ENCODE assay signal across 10 cellular contexts in genomic region chr19:18507021-18507726, GRCh38. TPM values are rescaled to one million over a fixed set of nuclear protein-coding genes. Genes with fewer than 3 reads are reported as not detected.
DNase-seq lines count a peak whose midpoint lies in the region; ATAC-seq, FAIRE-seq and TF ChIP-seq lines count a peak whose summit lies in the region.
"Had no signal": no experiment of that assay in that cellular context is flagged by ENCODE, and none has a peak within 500 bp of the region (broad histone marks: within the 10 kb centered on the region; RNA-seq: fewer than 3 reads in every experiment).

No MANE protein-coding gene starts in this region.

- H3K4me3 ChIP-seq in right lobe of liver = no peak overlapping the region
- no peak overlapping the region for H3K4me3 ChIP-seq in uterus
- no peak overlapping the region for H3K4me3 ChIP-seq in smooth muscle cell

- H4K20me1 ChIP-seq in smooth muscle cell (ENCODE audit: low read depth) = peaks cover 100% of the 10 kb centered on the region

- peaks cover 47% of the 10 kb centered on the region for H3K4me1 Mint-ChIP-seq in brain

- WGBS in right lobe of liver (ENCODE audit: insufficient coverage, low coverage, low lambda C conversion rate, missing lambda C conversion rate) = 0% methylated on average over 3 of the region's 9 CpGs
- 80% methylated on average over 9 of the region's 9 CpGs for WGBS in smooth muscle cell (ENCODE audit: low lambda C conversion rate)

- no peak overlapping the region for H3K4me3 Mint-ChIP-seq in brain

- no peaks in the 10 kb centered on the region for H3F3A ChIP-seq in smooth muscle cell (ENCODE audit: low read depth)

- no peaks in the 10 kb centered on the region for H3K36me3 ChIP-seq in right lobe of liver
- H3K36me3 ChIP-seq in uterus = no peaks in the 10 kb centered on the region
- H3K36me3 ChIP-seq in smooth muscle cell (ENCODE audit: low read depth) = no peaks in the 10 kb centered on the region

- H3K27ac ChIP-seq in right lobe of liver (peak overlapping the region; percentile 10 to 92 (median 89)), uterus (peak overlapping the region; percentile 33 to 62), smooth muscle cell (ENCODE audit: low read depth) (no peak overlapping the region)

- TF ChIP-seq POLR2A in right lobe of liver (IDR thresholded peaks at IDR 0.05) (no peak), uterus (IDR thresholded peaks at IDR 0.05) (no peak)

- no peaks in the 10 kb centered on the region for H3K9me3 ChIP-seq in right lobe of liver
- H3K9me3 ChIP-seq in uterus = no peaks in the 10 kb centered on the region
- no peaks in the 10 kb centered on the region for H3K9me3 ChIP-seq in smooth muscle cell (replicated peaks; ENCODE audit: low read depth)

- H3K4me2 ChIP-seq in smooth muscle cell = no peak overlapping the region

- TF ChIP-seq CTCF in brain (conservative IDR thresholded peaks at IDR 0.05) (no peak), right lobe of liver (IDR thresholded peaks at IDR 0.05) (no peak), uterus (IDR thresholded peaks at IDR 0.05) (no peak), smooth muscle cell (IDR thresholded peaks at IDR 0.05; ENCODE audit: borderline replicate concordance, insufficient read depth, poor library complexity, severe bottlenecking) (no peak)

- no peak overlapping the region for H3K9ac ChIP-seq in smooth muscle cell (ENCODE audit: low read depth)

- H3K79me2 ChIP-seq in smooth muscle cell (ENCODE audit: low read depth) = peaks cover 99% of the 10 kb centered on the region

- DNase-seq in stimulated activated CD4-positive, alpha-beta T cell treated with anti-CD3 and anti-CD28 coated beads, Interleukin-4, amount 100 ng/mL, for 24 hours = peak; percentile 20
- no peak for DNase-seq in stimulated activated CD4-positive, alpha-beta T cell treated with anti-CD3 and anti-CD28 coated beads, Interleukin-2, amount 100 ng/mL, for 48 hours
- DNase-seq in right lobe of liver (peak in 2 of 3 donors; percentile 85 to 88), uterus (no peak), frontal cortex (ENCODE audit: low spot score in 2 of 2) (no peak), NOMO-1 treated with DMSO at 0.1 percent for 48 hours (lab: John Stamatoyannopoulos, UW; ENCODE audit: unreplicated experiment) (no peak), smooth muscle cell (lab: John Stamatoyannopoulos, UW; ENCODE audit: unreplicated experiment) (no peak)
- DNase-seq: COR-L47 had no signal

- peak overlapping the region; percentile 12 to 75 (median 50) for H3K27ac Mint-ChIP-seq in brain

- H3K36me3 Mint-ChIP-seq in brain = no peaks in the 10 kb centered on the region

- H3K27me3 Mint-ChIP-seq in brain = no peaks in the 10 kb centered on the region

- H3K9me3 Mint-ChIP-seq in brain = peaks cover 0 to 2% (median 0%) of the 10 kb centered on the region in 5 experiments

- H3K4me1 ChIP-seq in right lobe of liver (peaks cover 5 to 73% (median 48%) of the 10 kb centered on the region in 4 donors), uterus (peaks cover 0 to 22% of the 10 kb centered on the region in 2 donors), smooth muscle cell (ENCODE audit: low read depth) (no peaks in the 10 kb centered on the region)

- H3K27me3 ChIP-seq in right lobe of liver (no peaks in the 10 kb centered on the region), uterus (no peaks in the 10 kb centered on the region), smooth muscle cell (ENCODE audit: low read depth) (no peaks in the 10 kb centered on the region)

- ATAC-seq in right lobe of liver = peak; percentile 8 to 68 (median 60)

- no peak for FAIRE-seq in frontal cortex (lab: Jason Lieb, UNC)
- FAIRE-seq: H1 had no signal

- intact Hi-C loops in right lobe of liver (cut with DNase I) = no loop called here
- intact Hi-C loops in uterus (cut with DNase I; ENCODE audit: low total_unique reads) = no loop called here

- H2AFZ ChIP-seq in smooth muscle cell (ENCODE audit: low read depth) = no peak overlapping the region

RNA-seq across cellular contexts. Expression of gene ELL, which starts 14.7 kb away (rescaled TPM):
- polyA plus RNA-seq in brain (ENCODE audit: insufficient read depth, low read depth, low replicate concordance) (4.9 TPM), smooth muscle cell (15.2 and 31.7 TPM in 2 replicates)
- total RNA-seq in right lobe of liver (10 to 100 TPM in 2 of 6 experiments, 1 to 10 TPM in 4; 5.3 to 11.9 (median 8.6) TPM), uterus (10 to 100 TPM in 3 of 4 donors, 1 to 10 TPM in 1; 4.1 to 43.5 (median 21.7) TPM), frontal cortex (7.7 TPM), smooth muscle cell (10.5 and 12.8 TPM in 2 replicates)

RNA-seq across cellular contexts. Expression of gene FKBP8, which starts 36.2 kb away (rescaled TPM):
- polyA plus RNA-seq in brain (ENCODE audit: insufficient read depth, low read depth, low replicate concordance) (673 TPM), smooth muscle cell (340 and 358 TPM in 2 replicates)
- total RNA-seq in right lobe of liver (100 to 1,000 TPM in 3 of 6 experiments, 10 to 100 TPM in 3; 92.7 to 179 (median 118) TPM), uterus (100 to 1,000 TPM; 139 to 273 (median 205) TPM), frontal cortex (178 TPM), smooth muscle cell (143 and 161 TPM in 2 replicates)

RNA-seq across cellular contexts. Expression of gene KXD1, which starts 50.5 kb away (rescaled TPM):
- 93.5 TPM for polyA plus RNA-seq in brain (ENCODE audit: insufficient read depth, low read depth, low replicate concordance)
- 10 to 100 TPM; 30.2 to 93.0 (median 36.1) TPM for total RNA-seq in right lobe of liver
- total RNA-seq in uterus = 100 to 1,000 TPM in 1 of 4 donors, 10 to 100 TPM in 3; 30.3 to 113 (median 82.5) TPM
- 14.7 TPM for total RNA-seq in frontal cortex
- 75.4 and 104 TPM in 2 replicates for total RNA-seq in smooth muscle cell
- 134 and 141 TPM in 2 replicates for polyA plus RNA-seq in smooth muscle cell

Comparison
In these comparisons a context has a peak if more than half of its experiments do, and no peak if none do; other contexts are left out.
1. DNase-seq: peak in stimulated activated CD4-positive, alpha-beta T cell treated with anti-CD3 and anti-CD28 coated beads, Interleukin-4, amount 100 ng/mL, for 24 hours (single experiment) and right lobe of liver (2 of 3); none in stimulated activated CD4-positive, alpha-beta T cell treated with anti-CD3 and anti-CD28 coated beads, Interleukin-2, amount 100 ng/mL, for 48 hours (0 of 2), uterus (0 of 2), frontal cortex (0 of 2), NOMO-1 treated with DMSO at 0.1 percent for 48 hours (single experiment) and smooth muscle cell (single experiment).